ENCODE assay signal across 13 cellular contexts in genomic region chr1:101451888-101452287, GRCh38.
A peak's percentile ranks its signal among the peaks of the same experiment; 100 is the strongest.
DNase-seq lines count a peak whose midpoint lies in the region; ATAC-seq lines count a peak whose summit lies in the region.
"Had no signal": no experiment of that assay in that cellular context is flagged by ENCODE, and none has a peak within 500 bp of the region (broad histone marks: within the 10 kb centered on the region; RNA-seq: fewer than 3 reads in every experiment).

No MANE protein-coding gene starts in this region.

- peaks cover 0 to 6% (median 0%) of the 10 kb centered on the region in 8 donors for H3K9me3 Mint-ChIP-seq in CD4-positive, alpha-beta memory T cell
- H3K9me3 Mint-ChIP-seq: naive B cell had no signal

- H3K4me1 Mint-ChIP-seq in CD4-positive, alpha-beta memory T cell: peaks cover 30 to 49% (median 35%) of the 10 kb centered on the region in 4 donors

- peak in 1 of 5 donors; percentile 10 for DNase-seq in CD4-positive, alpha-beta memory T cell
- DNase-seq in medulla oblongata (ENCODE audit: extremely low spot score) (no peak), putamen (ENCODE audit: low spot score) (no peak), amygdala (lab: John Stamatoyannopoulos, UW) (no peak), caudate nucleus (lab: John Stamatoyannopoulos, UW) (no peak)
- DNase-seq: naive B cell, NCI-H146, RPMI8226 had no signal

- no peaks in the 10 kb centered on the region for H3K9me3 ChIP-seq in CD4-positive, alpha-beta memory T cell (ENCODE audit: control insufficient read depth in 1 of 2, low read length in 2 of 2)
- H3K9me3 ChIP-seq: tibial nerve had no signal

- no peaks in the 10 kb centered on the region for H3K36me3 Mint-ChIP-seq in CD4-positive, alpha-beta memory T cell
- H3K36me3 Mint-ChIP-seq: naive B cell had no signal

- H3K4me1 ChIP-seq in CD4-positive, alpha-beta memory T cell (ENCODE audit: insufficient read depth, low read length): peaks cover 36% of the 10 kb centered on the region
- H3K4me1 ChIP-seq: tibial nerve had no signal

- ATAC-seq in GM18873 (IDR thresholded peaks at IDR 0.05; ENCODE audit: low FRiP score, unreplicated experiment) (peak; percentile 53), HG02642 (IDR thresholded peaks at IDR 0.05; ENCODE audit: poor library complexity, unreplicated experiment) (peak; percentile 73), HG03521 (IDR thresholded peaks at IDR 0.05; ENCODE audit: unreplicated experiment) (peak; percentile 61)

- H3K27me3 Mint-ChIP-seq in CD4-positive, alpha-beta memory T cell: peaks cover 2 to 4% of the 10 kb centered on the region in 2 donors

- H3K27me3 ChIP-seq in CD4-positive, alpha-beta memory T cell (ENCODE audit: insufficient read depth, low read length): no peaks in the 10 kb centered on the region
- H3K27me3 ChIP-seq: tibial nerve had no signal

- H3K4me3 ChIP-seq in CD4-positive, alpha-beta memory T cell (ENCODE audit: low read length in 2 of 2): no peak overlapping the region
- H3K4me3 ChIP-seq: tibial nerve had no signal

- no peak overlapping the region for H3K27ac ChIP-seq in CD4-positive, alpha-beta memory T cell (ENCODE audit: low read depth, low read length)
- no peak overlapping the region for H3K27ac ChIP-seq in caudate nucleus (ENCODE audit: low read depth, low read length)
- H3K27ac ChIP-seq: HL-60, tibial nerve had no signal

- peak overlapping the region in 5 of 7 donors; percentile 12 to 53 (median 38) for H3K27ac Mint-ChIP-seq in CD4-positive, alpha-beta memory T cell

- H3K36me3 ChIP-seq in CD4-positive, alpha-beta memory T cell (ENCODE audit: insufficient read depth, low read length): no peaks in the 10 kb centered on the region
- H3K36me3 ChIP-seq: tibial nerve had no signal

- peak overlapping the region in 4 of 8 donors; percentile 11 to 27 (median 12) for H3K4me3 Mint-ChIP-seq in CD4-positive, alpha-beta memory T cell
- H3K4me3 Mint-ChIP-seq: naive B cell had no signal

- CTCF ChIA-PET in CD4-positive, alpha-beta memory T cell (lab: Charles Lee; ENCODE audit: partially characterized antibody): interaction anchor here (1.8 kb wide), 1 partner anchor 14 kb away, joined by 6 read pairs; no protein-coding TSS in a partner anchor

- intact Hi-C loops in CD4-positive, alpha-beta memory T cell (cut with micrococcal nuclease): no loop called here

- POLR2A ChIA-PET in CD4-positive, alpha-beta memory T cell (lab: Charles Lee; ENCODE audit: partially characterized antibody): interaction anchor here (1.4 kb wide), 1 partner anchor 143 kb away, joined by 4 read pairs; no protein-coding TSS in a partner anchor
